Comparison of ENCODE assay signal across 3 cellular contexts in the genomic region with DNA sequence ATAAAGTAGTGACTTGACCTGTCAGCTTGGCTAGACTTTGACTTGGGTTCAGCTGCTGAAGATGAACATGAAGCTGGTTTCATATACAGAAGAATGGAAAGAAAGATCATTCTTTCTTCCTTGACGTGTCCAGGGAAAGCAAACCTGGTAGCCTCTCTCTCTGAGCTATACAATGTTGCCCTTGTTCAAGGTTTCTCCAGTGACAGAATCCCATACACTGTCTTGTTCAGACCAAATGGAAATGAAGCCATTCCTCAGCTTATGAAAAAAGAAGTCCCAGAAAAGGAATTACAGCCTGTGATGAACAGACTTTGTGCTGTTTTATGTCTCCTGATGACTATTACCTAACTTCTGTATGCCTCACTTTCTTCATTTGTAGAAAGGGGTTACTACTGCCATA.
"Had no signal": no experiment of that assay in that cellular context is flagged by ENCODE, and none has a peak within 500 bp of the region (broad histone marks: within the 10 kb centered on the region; RNA-seq: fewer than 3 reads in every experiment).

No MANE protein-coding gene starts in this region.

- DNase-seq: GDM1, GF-D8 had no signal

- ATAC-seq: GM12878 had no signal
